ENCODE assay signal across 13 cellular contexts in genomic region chr10:72375585-72375984, GRCh38. TPM values are rescaled to one million over a fixed set of nuclear protein-coding genes. Genes with fewer than 3 reads are reported as not detected.
DNase-seq lines count a peak whose midpoint lies in the region; ATAC-seq, FAIRE-seq and TF ChIP-seq lines count a peak whose summit lies in the region.
"Had no signal": no experiment of that assay in that cellular context is flagged by ENCODE, and none has a peak within 500 bp of the region (broad histone marks: within the 10 kb centered on the region; RNA-seq: fewer than 3 reads in every experiment).

No MANE protein-coding gene starts in this region.

- H3K4ac ChIP-seq in mesendoderm (ENCODE audit: low read depth, low read length), result no peak overlapping the region

- H3K4me2 ChIP-seq in K562 (ENCODE audit: insufficient read depth, low read length), result no peak overlapping the region
- H3K4me2 ChIP-seq in mesendoderm (ENCODE audit: low read length), result no peak overlapping the region

- no TSS peak for BruUV-seq in Caco-2 (replicated peaks; lab: Mats Ljungman, UMichigan)
- no TSS peak for BruUV-seq in K562 (replicated peaks; lab: Mats Ljungman, UMichigan)

- CTCF ChIA-PET in Caco-2 (lab: Charles Lee), result interaction anchor here (0.6 to 3.6 kb wide), 15 partner anchors 9 to 1068 kb away, joined by 3 to 27 read pairs (median 3); partner anchors contain the start of gene MCU
- CTCF ChIA-PET in K562 (lab: Yijun Ruan, JAX; ENCODE audit: low intra/inter-chr PET ratio), result interaction anchor here (0.6 to 1.5 kb wide), 2 partner anchors 377 to 458 kb away, joined by 5 to 7 read pairs; no protein-coding TSS in a partner anchor

- H3K27ac Mint-ChIP-seq in Caco-2 (ENCODE audit: unreplicated experiment), result no peak overlapping the region
- no peak overlapping the region for H3K27ac Mint-ChIP-seq in activated T-cell treated with anti-CD3 and anti-CD28 coated beads, Interleukin-2, amount 50 U/mL, for 24 hours

- TF ChIP-seq EP300 in K562 (IDR thresholded peaks at IDR 0.05; ENCODE audit: low read length), result no peak

- in situ Hi-C loops in K562 (cut with MboI), result no loop called here

- TF ChIP-seq RAD21 in K562 (CRISPR knock-in tag; conservative IDR thresholded peaks at IDR 0.05 in 1 of 2, IDR thresholded peaks at IDR 0.05 in 1 of 2), result peak; percentile 32 to 76

- H3K27me3 Mint-ChIP-seq in Caco-2 (ENCODE audit: insufficient read depth, unreplicated experiment), result no peaks in the 10 kb centered on the region
- H3K27me3 Mint-ChIP-seq in activated T-cell treated with anti-CD3 and anti-CD28 coated beads, Interleukin-2, amount 50 U/mL, for 24 hours, result no peaks in the 10 kb centered on the region

- no peaks in the 10 kb centered on the region for H4K20me1 ChIP-seq in K562 (replicated peaks; ENCODE audit: control insufficient read depth, insufficient read depth, low read length)

- peak overlapping the region; percentile 46; the same call in 1 of the 2 replicates for H2AFZ ChIP-seq in K562 (ENCODE audit: low read depth, low read length)

- H3K4me1 ChIP-seq in Caco-2, result no peaks in the 10 kb centered on the region
- no peaks in the 10 kb centered on the region for H3K4me1 ChIP-seq in K562 (replicated peaks in 1 of 2; ENCODE audit: control insufficient read depth in 2 of 2, insufficient read depth in 2 of 2, low read length in 2 of 2)
- no peaks in the 10 kb centered on the region for H3K4me1 ChIP-seq in mesendoderm (ENCODE audit: control insufficient read depth, low read depth, low read length)

- no peaks in the 10 kb centered on the region for H3K36me3 ChIP-seq in Caco-2 (ENCODE audit: control insufficient read depth, insufficient read depth, low read length)
- H3K36me3 ChIP-seq in K562 (ENCODE audit: control insufficient read depth, insufficient read depth, low read length), result peaks cover 6% of the 10 kb centered on the region; the same call in 2 of the 3 replicates
- no peaks in the 10 kb centered on the region for H3K36me3 ChIP-seq in mesendoderm (ENCODE audit: control insufficient read depth, insufficient read depth, low read length)

- H3K4me3 Mint-ChIP-seq in Caco-2 (ENCODE audit: unreplicated experiment), result no peak overlapping the region
- no peak overlapping the region for H3K4me3 Mint-ChIP-seq in activated T-cell treated with anti-CD3 and anti-CD28 coated beads, Interleukin-2, amount 50 U/mL, for 24 hours

- FAIRE-seq in K562 (lab: Jason Lieb, UNC) (peak; percentile 35), frontal cortex (lab: Jason Lieb, UNC) (no peak)
- FAIRE-seq: TTC549 had no signal

- ATAC-seq in K562, result peak; percentile 98
- ATAC-seq in HG03432 (IDR thresholded peaks at IDR 0.05; ENCODE audit: unreplicated experiment), result no peak

- no peaks in the 10 kb centered on the region for H3K4me1 Mint-ChIP-seq in Caco-2 (ENCODE audit: low read depth, unreplicated experiment)
- H3K4me1 Mint-ChIP-seq in activated T-cell treated with anti-CD3 and anti-CD28 coated beads, Interleukin-2, amount 50 U/mL, for 24 hours (ENCODE audit: low read depth), result peaks cover 8% of the 10 kb centered on the region

- H3K9ac ChIP-seq in K562 (ENCODE audit: insufficient read depth in 1 of 2, low read depth in 2 of 2, low read length in 2 of 2) (no peak overlapping the region), mesendoderm (ENCODE audit: low read length) (no peak overlapping the region)

- H3K4me3 ChIP-seq in Caco-2 (ENCODE audit: low read depth, low read length) (no peak overlapping the region), K562 (no peak overlapping the region), mesendoderm (ENCODE audit: low read length) (no peak overlapping the region)
- H3K4me3 ChIP-seq: stomach had no signal

- H3K9me3 ChIP-seq in Caco-2 (no peaks in the 10 kb centered on the region), K562 (replicated peaks; ENCODE audit: control insufficient read depth, insufficient read depth, low read depth, low read length) (no peaks in the 10 kb centered on the region)
- H3K9me3 ChIP-seq: stomach had no signal

- H3K18ac ChIP-seq in mesendoderm (ENCODE audit: low read length), result no peak overlapping the region

- H4K5ac ChIP-seq in mesendoderm (ENCODE audit: low read length), result no peak overlapping the region

- POLR2A ChIA-PET in Caco-2 (lab: Charles Lee), result interaction anchor here (0.6 to 1.4 kb wide), 2 partner anchors 16 to 316 kb away, joined by 3 to 8 read pairs; partner anchors contain the start of gene MCU
- POLR2A ChIA-PET in K562 (lab: Yijun Ruan, JAX), result interaction anchor here (1.0 kb wide), 2 partner anchors 9 to 459 kb away, joined by 3 to 4 read pairs; no protein-coding TSS in a partner anchor

- DNase-seq in Caco-2 (peak in 1 of 2 experiments; percentile 60), HuH-7 (ENCODE audit: low spot score) (peak; percentile 23), K562 (ENCODE audit: extremely low read depth in 1 of 4, low spot score in 3 of 4) (peak in 3 of 4 experiments; percentile 45 to 64 (median 51)), mesendoderm (peak; percentile 48), frontal cortex (ENCODE audit: low spot score in 2 of 2) (no peak)
- DNase-seq in central memory CD4-positive, alpha-beta T cell, result no peak
- no peak for DNase-seq in activated T-cell treated with anti-CD3 and anti-CD28 coated beads, Interleukin-2, amount 50 U/mL, for 24 hours
- DNase-seq: activated naive CD4-positive, alpha-beta T cell treated with Interleukin-2 at 50 U/mL for 16 hours; stimulated activated CD4-positive, alpha-beta T cell treated with anti-CD3 and anti-CD28 coated beads, Interleukin-12 subunit alpha, Interleukin-12 subunit beta, amount 100 ng/mL, for 4 hours; stomach had no signal

- no peak for TF ChIP-seq POLR2A in K562 (conservative IDR thresholded peaks at IDR 0.05)

- intact Hi-C loops in Caco-2 (cut with micrococcal nuclease; ENCODE audit: unreplicated experiment), result loop anchor here (1.0 to 5.0 kb wide), 3 partner anchors 192 to 687 kb away; no protein-coding TSS in a partner anchor
- intact Hi-C loops in K562 (cut with micrococcal nuclease), result loop anchor here (5.0 kb wide), 1 partner anchor 187 kb away; no protein-coding TSS in a partner anchor

- H3K27ac ChIP-seq in K562 (ENCODE audit: extremely low read depth, low read depth, low read length) (no peak overlapping the region), mesendoderm (ENCODE audit: low read depth, low read length) (no peak overlapping the region)
- H3K27ac ChIP-seq: HL-60, stomach had no signal

- H2BK120ac ChIP-seq in mesendoderm (ENCODE audit: low read depth, low read length), result no peak overlapping the region

- no peak overlapping the region for H2BK15ac ChIP-seq in mesendoderm (replicated peaks; ENCODE audit: low read depth)

- H3K9me1 ChIP-seq in K562 (ENCODE audit: control insufficient read depth, insufficient read depth, low read length), result no peaks in the 10 kb centered on the region

- TF ChIP-seq CTCF in Caco-2 (IDR thresholded peaks at IDR 0.05; ENCODE audit: insufficient read depth in 1 of 2, low read depth in 1 of 2, low read length in 1 of 2, severe bottlenecking in 1 of 2, unreplicated experiment in 1 of 2) (peak; percentile 22 to 62), K562 (IDR thresholded peaks at IDR 0.05 in 2 of 3, conservative IDR thresholded peaks at IDR 0.05 in 1 of 3; ENCODE audit: insufficient read depth in 2 of 3, low read depth in 1 of 3, low read length in 3 of 3) (peak; percentile 64 to 71 (median 71))

- H2BK5ac ChIP-seq in mesendoderm (ENCODE audit: low read length), result no peak overlapping the region

- H4K8ac ChIP-seq in mesendoderm (ENCODE audit: low read depth, low read length), result no peak overlapping the region

- H3K56ac ChIP-seq in mesendoderm (ENCODE audit: low read length), result no peak overlapping the region

- H3K23ac ChIP-seq in mesendoderm (ENCODE audit: low read length), result no peak overlapping the region

- H3K9me3 Mint-ChIP-seq in Caco-2 (ENCODE audit: unreplicated experiment), result no peaks in the 10 kb centered on the region
- no peaks in the 10 kb centered on the region for H3K9me3 Mint-ChIP-seq in activated T-cell treated with anti-CD3 and anti-CD28 coated beads, Interleukin-2, amount 50 U/mL, for 24 hours

- H3K27me3 ChIP-seq in Caco-2 (replicated peaks; ENCODE audit: control insufficient read depth, insufficient read depth, low read length), result no peaks in the 10 kb centered on the region
- no peaks in the 10 kb centered on the region for H3K27me3 ChIP-seq in K562 (ENCODE audit: control insufficient read depth in 2 of 2, insufficient read depth in 2 of 2, low read length in 2 of 2)
- no peaks in the 10 kb centered on the region for H3K27me3 ChIP-seq in mesendoderm (ENCODE audit: insufficient read depth, low read length, poor library complexity)
- H3K27me3 ChIP-seq: stomach had no signal

- 28% methylated on average over 5 of the region's 5 CpGs for WGBS in K562 (ENCODE audit: insufficient coverage, low coverage, missing lambda C conversion rate)
- WGBS in mesendoderm (ENCODE audit: extremely low coverage, insufficient coverage, low lambda C conversion rate), result no CpG with 5 or more reads among the region's 5 CpGs

- H2AK5ac ChIP-seq in mesendoderm (ENCODE audit: low read length), result no peak overlapping the region

- H3K79me2 ChIP-seq in K562 (ENCODE audit: control insufficient read depth, insufficient read depth, low read length) (no peaks in the 10 kb centered on the region), mesendoderm (ENCODE audit: control insufficient read depth, insufficient read depth, low read length) (no peaks in the 10 kb centered on the region)

- no peaks in the 10 kb centered on the region for H3K79me1 ChIP-seq in mesendoderm (ENCODE audit: low read length)

- H3K36me3 Mint-ChIP-seq in Caco-2 (ENCODE audit: insufficient read depth, unreplicated experiment), result peaks cover 5% of the 10 kb centered on the region
- H3K36me3 Mint-ChIP-seq in activated T-cell treated with anti-CD3 and anti-CD28 coated beads, Interleukin-2, amount 50 U/mL, for 24 hours (ENCODE audit: low read depth), result peaks cover 12% of the 10 kb centered on the region

RNA-seq across cellular contexts. Expression of gene DNAJB12, which starts 20.9 kb away (rescaled TPM):
- 56.0 and 58.1 TPM in 2 replicates for total RNA-seq in Caco-2 (2022)
- 37.8 and 67.4 TPM in 2 replicates for total RNA-seq in K562 (2011; cell fraction: chromatin; rRNA removed; ENCODE audit: low replicate concordance)
- 41.7 and 47.7 TPM in 2 replicates for total RNA-seq in K562 (2011; cell fraction: nucleolus; rRNA removed)
- 40.8 and 49.2 TPM in 2 replicates for total RNA-seq in K562 (2011; cell fraction: nucleoplasm; rRNA removed)
- 22.1 and 30.2 TPM in 2 replicates for total RNA-seq in K562 (2014; rRNA removed)
- 12.9 and 15.1 TPM in 2 replicates for total RNA-seq in K562 (2014; rRNA removed; fragmentation: Illumina TruSeq; extraction: Trizol)
- total RNA-seq in K562 (2015; rRNA removed; fragmentation: Illumina TruSeq; extraction: Trizol), result 20.5 and 22.0 TPM in 2 replicates
- total RNA-seq in K562 (2021), result 31.0 and 31.5 TPM in 2 replicates
- polyA plus RNA-seq in K562 (2011; rRNA removed), result 10.2 and 13.3 TPM in 2 replicates
- polyA plus RNA-seq in K562 (2011; cell fraction: cytosol; rRNA removed), result 12.4 and 17.8 TPM in 2 replicates
- 27.1 and 42.9 TPM in 2 replicates for polyA plus RNA-seq in K562 (2011; cell fraction: nucleus; rRNA removed)
- 21.6 and 29.2 TPM in 2 replicates for polyA plus RNA-seq in K562 (2012)
- polyA plus RNA-seq in K562 (2014; fragmentation: Illumina TruSeq; extraction: Trizol), result 24.1 and 26.2 TPM in 2 replicates
- 1 to 10 TPM; 3.5 to 4.7 TPM for polyA plus RNA-seq in K562 (2014; fragmentation: Nextera tagmentation; extraction: Ambion mirVana)
- 18.4 and 20.3 TPM in 2 replicates for polyA plus RNA-seq in K562 (2014; rRNA removed)
- polyA minus RNA-seq in K562 (2011; rRNA and poly(A)+ RNA removed), result 7.6 and 8.6 TPM in 2 replicates
- 11.4 and 13.2 TPM in 2 replicates for polyA minus RNA-seq in K562 (2011; cell fraction: cytosol; rRNA and poly(A)+ RNA removed)
- polyA minus RNA-seq in K562 (2011; cell fraction: nucleus; rRNA and poly(A)+ RNA removed), result 14.1 and 15.7 TPM in 2 replicates
- 15.4 TPM for polyA plus RNA-seq in mesendoderm (2013, experiment 1 of 2)
- polyA plus RNA-seq in mesendoderm (2013, experiment 2 of 2), result 15.1 TPM
- total RNA-seq in frontal cortex, result 14.3 TPM

Comparison
In these comparisons a context has a peak if more than half of its experiments do, and no peak if none do; other contexts are left out.
1. DNase-seq: peak in HuH-7 (single experiment), K562 (3 of 4) and mesendoderm (single experiment); none in central memory CD4-positive, alpha-beta T cell (single experiment), frontal cortex (0 of 2) and activated T-cell treated with anti-CD3 and anti-CD28 coated beads, Interleukin-2, amount 50 U/mL, for 24 hours (single experiment).